In the genomic region with DNA sequence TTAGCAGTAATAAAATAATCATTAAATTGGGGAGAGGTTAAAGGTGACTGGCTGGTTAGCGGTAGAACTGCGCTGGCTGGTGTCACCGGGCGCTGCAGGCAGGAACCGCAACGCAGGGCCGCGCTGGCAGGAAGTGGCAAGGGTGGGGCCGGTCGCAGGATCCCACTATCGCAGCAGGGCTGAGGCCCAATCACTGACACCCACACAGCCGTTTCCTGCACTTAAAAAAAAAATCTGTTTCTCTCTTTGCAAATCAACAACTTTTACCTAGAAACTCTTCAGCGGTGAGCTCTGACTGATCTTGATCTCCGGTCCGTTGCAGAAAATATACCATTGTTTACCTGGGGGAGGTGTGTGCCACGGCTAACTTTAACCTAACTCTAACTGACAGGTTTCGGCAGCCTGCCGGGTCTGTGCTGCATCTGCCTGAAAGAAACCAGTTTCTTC, we compare ENCODE assay signal across 9 cellular contexts. TPM values are rescaled to one million over a fixed set of nuclear protein-coding genes. Genes with fewer than 3 reads are reported as not detected.
A peak's percentile ranks its signal among the peaks of the same experiment; 100 is the strongest.
DNase-seq lines count a peak whose midpoint lies in the region; ATAC-seq, FAIRE-seq and TF ChIP-seq lines count a peak whose summit lies in the region.
"Had no signal": no experiment of that assay in that cellular context is flagged by ENCODE, and none has a peak within 500 bp of the region (broad histone marks: within the 10 kb centered on the region; RNA-seq: fewer than 3 reads in every experiment).

No MANE protein-coding gene starts in this region.

- TF ChIP-seq POLR2A in endothelial cell of umbilical vein (IDR thresholded peaks at IDR 0.05; ENCODE audit: low read depth, low read length), result no peak

- H4K20me1 ChIP-seq in endothelial cell of umbilical vein (replicated peaks; ENCODE audit: control insufficient read depth, extremely low read depth, insufficient read depth, low read length) (no peaks in the 10 kb centered on the region), PC-3 (ENCODE audit: low read length) (no peaks in the 10 kb centered on the region)

- peak; percentile 60 for ATAC-seq in GM19023 (IDR thresholded peaks at IDR 0.05; ENCODE audit: unreplicated experiment)
- ATAC-seq in HG03108 (IDR thresholded peaks at IDR 0.05; ENCODE audit: unreplicated experiment), result peak; percentile 52
- ATAC-seq in PC-3, result no peak

- BruUV-seq in endothelial cell of umbilical vein (replicated peaks; lab: Mats Ljungman, UMichigan) (no TSS peak), PC-3 (replicated peaks; lab: Mats Ljungman, UMichigan) (no TSS peak)

- no peaks in the 10 kb centered on the region for H3F3A ChIP-seq in PC-3 (ENCODE audit: low read length, unreplicated experiment)

- CTCF ChIA-PET in endothelial cell of umbilical vein (lab: Charles Lee) (interaction anchor here (1.5 to 2.9 kb wide), 3 partner anchors 11 to 47 kb away, joined by 4 to 16 read pairs (median 10); a partner anchor contains a TSS), PC-3 (lab: Charles Lee) (no interaction called here)

- no peak overlapping the region for H3K4me2 ChIP-seq in endothelial cell of umbilical vein (ENCODE audit: insufficient read depth, low read length)
- H3K4me2 ChIP-seq in PC-3 (ENCODE audit: low read length), result no peak overlapping the region

- dilution Hi-C loops in endothelial cell of umbilical vein (cut with MboI; ENCODE audit: extremely low pct_ligation_motif_present, low sequenced_read_pairs), result loop anchor here (25.0 kb wide), 1 partner anchor 159 kb away; no protein-coding TSS in a partner anchor

- H3K4me1 ChIP-seq in endothelial cell of umbilical vein (ENCODE audit: control insufficient read depth, extremely low read depth, insufficient read depth, low read length) (peaks cover 13% of the 10 kb centered on the region), PC-3 (ENCODE audit: insufficient read depth, low read length) (no peaks in the 10 kb centered on the region)

- no peaks in the 10 kb centered on the region for H3K9me2 ChIP-seq in PC-3 (replicated peaks; ENCODE audit: low read length)

- no peaks in the 10 kb centered on the region for H3K9me3 ChIP-seq in endothelial cell of umbilical vein (replicated peaks; ENCODE audit: control insufficient read depth, insufficient read depth, low read length)
- H3K9me3 ChIP-seq in PC-3 (ENCODE audit: low read length), result no peaks in the 10 kb centered on the region

- no peak overlapping the region for H3K27ac ChIP-seq in endothelial cell of umbilical vein (ENCODE audit: insufficient read depth, low read depth, low read length)
- no peak overlapping the region for H3K27ac ChIP-seq in PC-3 (ENCODE audit: low read length)

- no peak overlapping the region for H2AFZ ChIP-seq in endothelial cell of umbilical vein (ENCODE audit: low read depth, low read length)
- no peak overlapping the region for H2AFZ ChIP-seq in PC-3 (ENCODE audit: low read length)

- POLR2A ChIA-PET in endothelial cell of umbilical vein (lab: Charles Lee) (no interaction called here), PC-3 (lab: Charles Lee; ENCODE audit: unreplicated experiment) (no interaction called here)

- H3K27me3 ChIP-seq in endothelial cell of umbilical vein (ENCODE audit: control insufficient read depth in 2 of 2, insufficient read depth in 2 of 2, low read length in 2 of 2), result no peaks in the 10 kb centered on the region
- H3K27me3 ChIP-seq in PC-3 (ENCODE audit: low read length), result no peaks in the 10 kb centered on the region

- TF ChIP-seq CTCF in endothelial cell of umbilical vein (IDR thresholded peaks at IDR 0.05; ENCODE audit: extremely low read depth in 1 of 2, insufficient read depth in 1 of 2, low read depth in 1 of 2, low read length in 2 of 2) (no peak), PC-3 (conservative IDR thresholded peaks at IDR 0.05; ENCODE audit: low read depth, low read length) (no peak)

- H3K36me3 ChIP-seq in endothelial cell of umbilical vein (ENCODE audit: control insufficient read depth in 2 of 2, extremely low read depth in 1 of 2, insufficient read depth in 2 of 2, low read length in 2 of 2), result peaks cover 0 to 5% of the 10 kb centered on the region in 2 experiments
- peaks cover 10% of the 10 kb centered on the region for H3K36me3 ChIP-seq in PC-3 (ENCODE audit: low read depth, low read length)

- peak; percentile 79 for DNase-seq in activated CD4-positive, alpha-beta T cell treated with anti-CD3 and anti-CD28 coated beads for 1 hour
- DNase-seq in endothelial cell of umbilical vein (ENCODE audit: low read depth, low spot score) (no peak), PC-3 (no peak), NCI-H1930 (lab: John Stamatoyannopoulos, UW) (no peak), inferior parietal cortex (ENCODE audit: extremely low spot score) (no peak)
- peak; percentile 53 to 75 (median 71) for DNase-seq in stimulated activated CD4-positive, alpha-beta T cell treated with anti-CD3 and anti-CD28 coated beads, TNF-alpha, amount 100 ng/mL, for 48 hours (ENCODE audit: low read depth in 3 of 3)

- H3K4me3 ChIP-seq in endothelial cell of umbilical vein (replicated peaks in 1 of 3; ENCODE audit: insufficient read depth in 1 of 3, low read depth in 1 of 3, low read length in 3 of 3) (no peak overlapping the region), PC-3 (ENCODE audit: low read length) (no peak overlapping the region)

- FAIRE-seq in endothelial cell of umbilical vein (lab: Jason Lieb, UNC), result peak; percentile 12
- FAIRE-seq: keratinocyte had no signal

- no peaks in the 10 kb centered on the region for H3K9me1 ChIP-seq in endothelial cell of umbilical vein (replicated peaks; ENCODE audit: control insufficient read depth, extremely low read depth, insufficient read depth, low read length)

- no peak overlapping the region for H3K9ac ChIP-seq in endothelial cell of umbilical vein (replicated peaks; ENCODE audit: extremely low read depth, insufficient read depth, low read length)
- H3K9ac ChIP-seq in PC-3 (ENCODE audit: low read length), result no peak overlapping the region

- intact Hi-C loops in endothelial cell of umbilical vein (cut with micrococcal nuclease), result no loop called here
- intact Hi-C loops in PC-3 (cut with micrococcal nuclease), result no loop called here

- H3K79me2 ChIP-seq in endothelial cell of umbilical vein (ENCODE audit: control insufficient read depth, insufficient read depth, low read length) (no peaks in the 10 kb centered on the region), PC-3 (ENCODE audit: low read length) (no peaks in the 10 kb centered on the region)

TF ChIP-seq in endothelial cell of umbilical vein, 7 proteins besides CTCF, POLR2A, EP300 and RAD21:
- TF ChIP-seq, protein P1, sequence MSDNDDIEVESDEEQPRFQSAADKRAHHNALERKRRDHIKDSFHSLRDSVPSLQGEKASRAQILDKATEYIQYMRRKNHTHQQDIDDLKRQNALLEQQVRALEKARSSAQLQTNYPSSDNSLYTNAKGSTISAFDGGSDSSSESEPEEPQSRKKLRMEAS (IDR thresholded peaks at IDR 0.05; ENCODE audit: insufficient read depth, insufficient read length), result no peak
- TF ChIP-seq JUN (IDR thresholded peaks at IDR 0.05; ENCODE audit: borderline replicate concordance, insufficient read depth, insufficient read length, low read depth) (no peak), GATA2 (IDR thresholded peaks at IDR 0.05; ENCODE audit: insufficient read depth, insufficient read length, low read depth, low read length) (no peak), POLR2AphosphoS5 (IDR thresholded peaks at IDR 0.05; ENCODE audit: insufficient read depth, low read depth, low read length) (no peak), MYC (IDR thresholded peaks at IDR 0.05; ENCODE audit: low read depth, low read length) (no peak), EZH2 (IDR thresholded peaks at IDR 0.05; ENCODE audit: borderline replicate concordance, low read depth, low read length, severe bottlenecking) (no peak), FOS (IDR thresholded peaks at IDR 0.05; ENCODE audit: borderline replicate concordance, insufficient read depth, low read length) (no peak)

RNA-seq across cellular contexts. Expression of a gene that starts 46.9 kb away (rescaled TPM):
- total RNA-seq in endothelial cell of umbilical vein (23.4 and 37.7 TPM in 2 replicates), PC-3 (2014; rRNA removed) (4.8 and 6.6 TPM in 2 replicates)
- 30.3 and 30.6 TPM in 2 replicates for polyA plus RNA-seq in endothelial cell of umbilical vein
- 14.0 and 24.3 TPM in 2 replicates for polyA plus RNA-seq in endothelial cell of umbilical vein (2011; cell fraction: cytosol; rRNA removed)
- polyA plus RNA-seq in endothelial cell of umbilical vein (2011; cell fraction: nucleus; rRNA removed), result 54.3 and 60.2 TPM in 2 replicates
- 30.3 and 45.3 TPM in 2 replicates for polyA plus RNA-seq in endothelial cell of umbilical vein (2012)
- polyA minus RNA-seq in endothelial cell of umbilical vein, result 2.1 and 3.0 TPM in 2 replicates
- polyA minus RNA-seq in endothelial cell of umbilical vein (2011; cell fraction: cytosol; rRNA and poly(A)+ RNA removed), result 2.5 TPM
- polyA minus RNA-seq in endothelial cell of umbilical vein (2011; cell fraction: nucleus; rRNA and poly(A)+ RNA removed), result 15.2 and 55.6 TPM in 2 replicates
- polyA plus RNA-seq: keratinocyte had no signal

Comparison
In these comparisons a context has a peak if more than half of its experiments do, and no peak if none do; other contexts are left out.
1. DNase-seq: peak in activated CD4-positive, alpha-beta T cell treated with anti-CD3 and anti-CD28 coated beads for 1 hour (single experiment) and stimulated activated CD4-positive, alpha-beta T cell treated with anti-CD3 and anti-CD28 coated beads, TNF-alpha, amount 100 ng/mL, for 48 hours (3 of 3); none in endothelial cell of umbilical vein (single experiment), PC-3 (single experiment), NCI-H1930 (0 of 2) and inferior parietal cortex (single experiment).